Comparison of ENCODE assay signal across 16 cellular contexts in the genomic region with DNA sequence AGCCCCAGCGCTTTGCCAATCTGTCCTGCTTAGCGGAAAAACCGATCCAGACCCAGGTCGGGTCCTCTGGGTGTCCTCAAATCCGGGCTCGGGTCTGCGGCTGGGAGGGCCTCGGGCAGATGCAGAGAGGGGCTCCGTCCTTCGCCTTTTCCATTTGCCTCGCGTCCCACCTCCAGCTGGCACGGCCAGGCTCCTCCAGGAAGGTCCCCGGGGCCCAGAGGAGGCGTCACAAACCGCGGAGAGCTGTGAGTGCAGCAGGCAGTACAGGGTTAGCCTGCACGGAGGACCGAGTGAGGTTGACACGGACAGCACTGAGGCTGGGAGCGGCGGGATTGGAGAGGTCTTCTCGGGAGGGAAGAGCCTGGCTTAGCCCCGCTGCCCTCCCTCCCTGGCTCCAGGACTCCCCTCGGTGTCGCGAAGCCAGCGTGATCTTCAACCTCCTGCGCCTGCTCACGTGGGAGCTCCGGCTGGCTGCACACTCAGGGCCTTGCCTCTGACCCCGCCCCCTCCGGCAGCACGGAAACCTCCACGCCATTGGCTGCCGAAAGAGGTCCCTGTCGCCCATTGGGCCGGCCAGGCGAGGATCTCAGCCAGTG. TPM values are rescaled to one million over a fixed set of nuclear protein-coding genes. Genes with fewer than 3 reads are reported as not detected.
DNase-seq lines count a peak whose midpoint lies in the region; FAIRE-seq and TF ChIP-seq lines count a peak whose summit lies in the region.
"Had no signal": no experiment of that assay in that cellular context is flagged by ENCODE, and none has a peak within 500 bp of the region (broad histone marks: within the 10 kb centered on the region; RNA-seq: fewer than 3 reads in every experiment).

No MANE protein-coding gene starts in this region.

- peak overlapping the region; percentile 83 for H3K18ac ChIP-seq in neuronal stem cell (ENCODE audit: low read length)

- no peak overlapping the region for H2AK5ac ChIP-seq in neuronal stem cell (ENCODE audit: low read depth, low read length)

- no peaks in the 10 kb centered on the region for H3F3A ChIP-seq in GM23248 (ENCODE audit: insufficient read depth)

- H3K27ac ChIP-seq in GM23248 (no peak overlapping the region), astrocyte (ENCODE audit: low read depth, low read length) (no peak overlapping the region), neuronal stem cell (replicated peaks; ENCODE audit: low read length) (no peak overlapping the region), tibial nerve (no peak overlapping the region)
- H3K27ac ChIP-seq: prostate gland had no signal

- peaks cover 55% of the 10 kb centered on the region for H3K27me3 ChIP-seq in GM23248 (replicated peaks; ENCODE audit: insufficient read depth)
- peaks cover 36% of the 10 kb centered on the region for H3K27me3 ChIP-seq in astrocyte (ENCODE audit: insufficient read depth, low read length)
- peaks cover 25 to 60% (median 38%) of the 10 kb centered on the region in 3 experiments for H3K27me3 ChIP-seq in neuronal stem cell (ENCODE audit: control insufficient read depth in 3 of 3, insufficient read depth in 3 of 3, low read depth in 1 of 3, low read length in 3 of 3)
- H3K27me3 ChIP-seq in tibial nerve, result peaks cover 0 to 59% of the 10 kb centered on the region in 2 donors

- H2AFZ ChIP-seq in GM23248 (no peak overlapping the region), astrocyte (ENCODE audit: low read depth, low read length) (peak overlapping the region; percentile 34), neuronal stem cell (ENCODE audit: low read length) (peak overlapping the region; percentile 85)

- H3K4me1 ChIP-seq in GM23248 (ENCODE audit: insufficient read depth), result no peaks in the 10 kb centered on the region
- H3K4me1 ChIP-seq in astrocyte (ENCODE audit: insufficient read depth, low read length), result no peaks in the 10 kb centered on the region
- H3K4me1 ChIP-seq in neuronal stem cell (ENCODE audit: control insufficient read depth in 2 of 2, insufficient read depth in 1 of 2, low read depth in 1 of 2, low read length in 2 of 2), result peaks cover 3 to 6% of the 10 kb centered on the region in 2 donors
- H3K4me1 ChIP-seq in tibial nerve, result peaks cover 0 to 17% (median 0%) of the 10 kb centered on the region in 4 donors
- H3K4me1 ChIP-seq: prostate gland had no signal

- no peaks in the 10 kb centered on the region for H3K79me2 ChIP-seq in GM23248 (ENCODE audit: insufficient read depth)
- H3K79me2 ChIP-seq in astrocyte (ENCODE audit: insufficient read depth, low read length), result no peaks in the 10 kb centered on the region

- TF ChIP-seq POLR2A in tibial nerve (IDR thresholded peaks at IDR 0.05), result no peak
- TF ChIP-seq POLR2A in H54 (IDR thresholded peaks at IDR 0.05; ENCODE audit: low read depth, low read length), result no peak

- H4K8ac ChIP-seq in neuronal stem cell (ENCODE audit: low read depth, low read length), result no peak overlapping the region

- TF ChIP-seq CTCF in astrocyte (IDR thresholded peaks at IDR 0.05; ENCODE audit: insufficient read depth, low read depth, low read length) (no peak), tibial nerve (IDR thresholded peaks at IDR 0.05) (no peak)

- H3K4me3 ChIP-seq in GM23248, result no peak overlapping the region
- H3K4me3 ChIP-seq in astrocyte (ENCODE audit: insufficient read depth, low read depth, low read length), result no peak overlapping the region
- no peak overlapping the region for H3K4me3 ChIP-seq in neuronal stem cell (ENCODE audit: low read length in 2 of 2)
- H3K4me3 ChIP-seq in tibial nerve, result no peak overlapping the region
- H3K4me3 ChIP-seq: prostate gland had no signal

- no peak overlapping the region for H3K27ac Mint-ChIP-seq in astrocyte (ENCODE audit: unreplicated experiment)
- H3K27ac Mint-ChIP-seq: activated T-helper 2 cell treated with anti-CD3 and anti-CD28 coated beads, Interferon-gamma antibody, Interleukin-2, Interleukin-4, amounts not matched to agents 10 μg/mL and 5 μg/mL and 100 μg/mL, durations not matched to agents 14 hours and 24 hours and 36 hours had no signal

- H3K9me3 ChIP-seq in GM23248 (ENCODE audit: low read depth) (no peaks in the 10 kb centered on the region), astrocyte (ENCODE audit: insufficient read depth, low read depth, low read length) (no peaks in the 10 kb centered on the region), neuronal stem cell (replicated peaks in 1 of 2; ENCODE audit: control insufficient read depth in 2 of 2, insufficient read depth in 1 of 2, low read depth in 1 of 2, low read length in 2 of 2) (no peaks in the 10 kb centered on the region), tibial nerve (no peaks in the 10 kb centered on the region)
- H3K9me3 ChIP-seq: prostate gland had no signal

- in situ Hi-C loops in GM23248 (cut with MboI), result no loop called here

- peaks cover 2% of the 10 kb centered on the region for H3K79me1 ChIP-seq in neuronal stem cell (ENCODE audit: low read depth, low read length)

- H3K4me1 Mint-ChIP-seq in astrocyte (ENCODE audit: low read depth, unreplicated experiment), result no peaks in the 10 kb centered on the region

- H3K4me3 Mint-ChIP-seq in astrocyte (ENCODE audit: unreplicated experiment), result no peak overlapping the region

- H3K23ac ChIP-seq in neuronal stem cell (ENCODE audit: low read depth, low read length, poor library complexity), result peak overlapping the region; percentile 93

- H2BK120ac ChIP-seq in neuronal stem cell (ENCODE audit: low read depth, low read length), result no peak overlapping the region

- H3K14ac ChIP-seq in neuronal stem cell (ENCODE audit: low read length), result no peak overlapping the region

- H3K9ac ChIP-seq in GM23248 (no peak overlapping the region), astrocyte (ENCODE audit: low read length) (no peak overlapping the region), neuronal stem cell (ENCODE audit: low read depth, low read length, poor library complexity) (no peak overlapping the region)

- H3K27me3 Mint-ChIP-seq in astrocyte (ENCODE audit: low read depth, unreplicated experiment), result peaks cover 56% of the 10 kb centered on the region

- H3K4ac ChIP-seq in neuronal stem cell (ENCODE audit: low read length), result no peak overlapping the region

- WGBS in GM23248 (ENCODE audit: low coverage in 1 of 2, low lambda C conversion rate in 2 of 2, missing lambda C conversion rate in 2 of 2), 2 experiments, result 32 to 40% methylated on average over 35 to 39 of the region's 39 CpGs
- WGBS in neuronal stem cell (ENCODE audit: extremely low coverage in 2 of 2, insufficient read length in 2 of 2, insufficient replicate concordance in 1 of 2), 2 donors, result no CpG with 5 or more reads among the region's 39 CpGs
- 26% methylated on average over 30 to 39 of the region's 39 CpGs for WGBS in tibial nerve, 2 donors

- H3K36me3 Mint-ChIP-seq in astrocyte (ENCODE audit: low read depth, unreplicated experiment), result no peaks in the 10 kb centered on the region

- no peaks in the 10 kb centered on the region for H3K36me3 ChIP-seq in GM23248 (ENCODE audit: low read depth)
- H3K36me3 ChIP-seq in astrocyte (ENCODE audit: insufficient read depth, low read length), result no peaks in the 10 kb centered on the region
- H3K36me3 ChIP-seq in neuronal stem cell (replicated peaks in 1 of 2; ENCODE audit: control insufficient read depth in 2 of 2, insufficient read depth in 2 of 2, low read length in 2 of 2), result no peaks in the 10 kb centered on the region
- no peaks in the 10 kb centered on the region for H3K36me3 ChIP-seq in tibial nerve
- H3K36me3 ChIP-seq: prostate gland had no signal

- peak; percentile 24 to 31 for DNase-seq in activated T-cell treated with anti-CD3 and anti-CD28 coated beads, Interleukin-2, amount 50 U/mL, for 48 hours
- no peak for DNase-seq in activated T-cell treated with anti-CD3 and anti-CD28 coated beads, Interleukin-2, amount 50 U/mL, for 1 hour
- DNase-seq in GM23248, result peak; percentile 4
- no peak for DNase-seq in astrocyte (ENCODE audit: low read depth)
- DNase-seq in neuronal stem cell (ENCODE audit: low spot score), result no peak
- no peak for DNase-seq in tibial nerve (ENCODE audit: low spot score in 2 of 2)
- no peak for DNase-seq in NCI-H2196 (lab: John Stamatoyannopoulos, UW; ENCODE audit: unreplicated experiment)
- DNase-seq in H54 (ENCODE audit: insufficient read length, low spot score), result no peak
- DNase-seq: effector CD8-positive, alpha-beta T cell; EL; Kasumi-1; NCI-H2081 had no signal

- peaks cover 4% of the 10 kb centered on the region for H3K9me3 Mint-ChIP-seq in astrocyte (ENCODE audit: unreplicated experiment)
- H3K9me3 Mint-ChIP-seq: activated T-helper 2 cell treated with anti-CD3 and anti-CD28 coated beads, Interferon-gamma antibody, Interleukin-2, Interleukin-4, amounts not matched to agents 10 μg/mL and 5 μg/mL and 100 μg/mL, durations not matched to agents 14 hours and 24 hours and 36 hours had no signal

- no peak overlapping the region for H2BK5ac ChIP-seq in neuronal stem cell (ENCODE audit: low read length)

- H2BK12ac ChIP-seq in neuronal stem cell (ENCODE audit: low read length), result peak overlapping the region; percentile 3

- H3K4me2 ChIP-seq in GM23248 (ENCODE audit: unreplicated experiment), result no peak overlapping the region
- peak overlapping the region; percentile 30 for H3K4me2 ChIP-seq in astrocyte (ENCODE audit: low read length)
- peak overlapping the region; percentile 40 for H3K4me2 ChIP-seq in neuronal stem cell (ENCODE audit: insufficient read depth, low read length, poor library complexity, severe bottlenecking)

- TF ChIP-seq EP300 in tibial nerve (IDR thresholded peaks at IDR 0.05), result no peak

- no peaks in the 10 kb centered on the region for H4K20me1 ChIP-seq in GM23248 (ENCODE audit: insufficient read depth)
- H4K20me1 ChIP-seq in astrocyte (ENCODE audit: insufficient read depth, low read length), result no peaks in the 10 kb centered on the region

- H3K9me2 ChIP-seq in GM23248 (ENCODE audit: insufficient read depth), result no peaks in the 10 kb centered on the region

- no peak overlapping the region for H4K91ac ChIP-seq in neuronal stem cell (ENCODE audit: low read depth, low read length, poor library complexity)

- FAIRE-seq in astrocyte (lab: Jason Lieb, UNC) (no peak), H54 (lab: Jason Lieb, UNC) (no peak)

- H2BK15ac ChIP-seq in neuronal stem cell (ENCODE audit: low read length), result peak overlapping the region; percentile 49

RNA-seq across cellular contexts. Expression of a gene that starts 2.8 kb away (rescaled TPM):
- not detected in 2 replicates for total RNA-seq in GM23248 (2014; rRNA removed; shearing (Covaris generic))
- polyA plus RNA-seq in GM23248 (2016; fragmentation: Nextera tagmentation; extraction: Ambion mirVana), result not detected in 2 replicates
- total RNA-seq in astrocyte (not detected in 2 replicates), tibial nerve (not detected)
- polyA plus RNA-seq in neuronal stem cell (2013, experiment 1 of 2), result not detected
- not detected for polyA plus RNA-seq in neuronal stem cell (2013, experiment 2 of 2)
- total RNA-seq: activated T-helper 2 cell treated with anti-CD3 and anti-CD28 coated beads, Interferon-gamma antibody, Interleukin-2, Interleukin-4, amounts not matched to agents 10 μg/mL and 5 μg/mL and 100 μg/mL, durations not matched to agents 14 hours and 24 hours and 36 hours; kidney epithelial cell; OCI-LY7; prostate gland had no signal

RNA-seq across cellular contexts. Expression of a gene that starts 16.8 kb away (rescaled TPM):
- total RNA-seq in GM23248 (2014; rRNA removed; shearing (Covaris generic)), result not detected in 2 replicates
- polyA plus RNA-seq in GM23248 (2016; fragmentation: Nextera tagmentation; extraction: Ambion mirVana), result not detected in 2 replicates
- total RNA-seq in astrocyte, result not detected in 2 replicates
- polyA plus RNA-seq in neuronal stem cell (2013, experiment 1 of 2), result 0.03 TPM
- polyA plus RNA-seq in neuronal stem cell (2013, experiment 2 of 2), result 0.03 TPM
- not detected for total RNA-seq in tibial nerve
- total RNA-seq: activated T-helper 2 cell treated with anti-CD3 and anti-CD28 coated beads, Interferon-gamma antibody, Interleukin-2, Interleukin-4, amounts not matched to agents 10 μg/mL and 5 μg/mL and 100 μg/mL, durations not matched to agents 14 hours and 24 hours and 36 hours; kidney epithelial cell; OCI-LY7; prostate gland had no signal

RNA-seq across cellular contexts. Expression of a gene that starts 20.6 kb away (rescaled TPM):
- total RNA-seq in GM23248 (2014; rRNA removed; shearing (Covaris generic)), result not detected in 2 replicates
- polyA plus RNA-seq in GM23248 (2016; fragmentation: Nextera tagmentation; extraction: Ambion mirVana), result not detected in 2 replicates
- total RNA-seq in astrocyte (not detected in 2 replicates), tibial nerve (not detected)
- not detected for polyA plus RNA-seq in neuronal stem cell (2013, experiment 1 of 2)
- polyA plus RNA-seq in neuronal stem cell (2013, experiment 2 of 2), result 0.06 TPM
- total RNA-seq: activated T-helper 2 cell treated with anti-CD3 and anti-CD28 coated beads, Interferon-gamma antibody, Interleukin-2, Interleukin-4, amounts not matched to agents 10 μg/mL and 5 μg/mL and 100 μg/mL, durations not matched to agents 14 hours and 24 hours and 36 hours; kidney epithelial cell; OCI-LY7; prostate gland had no signal

RNA-seq across cellular contexts. Expression of a gene that starts 30.8 kb away (rescaled TPM):
- not detected in 2 replicates for total RNA-seq in GM23248 (2014; rRNA removed; shearing (Covaris generic))
- not detected in 2 replicates for polyA plus RNA-seq in GM23248 (2016; fragmentation: Nextera tagmentation; extraction: Ambion mirVana)
- total RNA-seq in astrocyte, result 0.52 and 1.3 TPM in 2 replicates
- not detected for polyA plus RNA-seq in neuronal stem cell (2013, experiment 1 of 2)
- not detected for polyA plus RNA-seq in neuronal stem cell (2013, experiment 2 of 2)
- total RNA-seq in tibial nerve, result not detected
- total RNA-seq: activated T-helper 2 cell treated with anti-CD3 and anti-CD28 coated beads, Interferon-gamma antibody, Interleukin-2, Interleukin-4, amounts not matched to agents 10 μg/mL and 5 μg/mL and 100 μg/mL, durations not matched to agents 14 hours and 24 hours and 36 hours; kidney epithelial cell; OCI-LY7; prostate gland had no signal

RNA-seq across cellular contexts. Expression of a gene that starts 55.2 kb away (rescaled TPM):
- not detected in 2 replicates for total RNA-seq in GM23248 (2014; rRNA removed; shearing (Covaris generic))
- 0.10 TPM in 1 of 2 replicates, not detected in the other for polyA plus RNA-seq in GM23248 (2016; fragmentation: Nextera tagmentation; extraction: Ambion mirVana)
- total RNA-seq in astrocyte (1.5 and 2.0 TPM in 2 replicates), tibial nerve (1 to 10 TPM in 2 of 4 donors, under 1 TPM in 2; 0.30 to 2.4 (median 1.4) TPM)
- 8.3 TPM for polyA plus RNA-seq in neuronal stem cell (2013, experiment 1 of 2)
- 7.4 TPM for polyA plus RNA-seq in neuronal stem cell (2013, experiment 2 of 2)

Comparison
In these comparisons a context has a peak if more than half of its experiments do, and no peak if none do; other contexts are left out.
1. DNase-seq: peak in activated T-cell treated with anti-CD3 and anti-CD28 coated beads, Interleukin-2, amount 50 U/mL, for 48 hours (2 of 2) and GM23248 (single experiment); none in activated T-cell treated with anti-CD3 and anti-CD28 coated beads, Interleukin-2, amount 50 U/mL, for 1 hour (single experiment), astrocyte (single experiment), neuronal stem cell (single experiment), tibial nerve (0 of 2), NCI-H2196 (single experiment) and H54 (single experiment).